8 cellular contexts compared by ENCODE assay signal in genomic region chr1:43898981-43899380, GRCh38. TPM values are rescaled to one million over a fixed set of nuclear protein-coding genes. Genes with fewer than 3 reads are reported as not detected.
"Had no signal": no experiment of that assay in that cellular context is flagged by ENCODE, and none has a peak within 500 bp of the region (broad histone marks: within the 10 kb centered on the region; RNA-seq: fewer than 3 reads in every experiment).

No MANE protein-coding gene starts in this region.

- ATAC-seq: HCT116, K562 had no signal

- H3K4me1 ChIP-seq: HAP-1 had no signal

- H3K36me3 ChIP-seq: HAP-1 had no signal

- H3K4me3 Mint-ChIP-seq: HFFc6 had no signal

- DNase-seq: GM23248, GOT3, H7, HFFc6 had no signal

- H3K9me3 Mint-ChIP-seq: HFFc6 had no signal

- H3K9me3 ChIP-seq: HAP-1 had no signal

- H3K27ac Mint-ChIP-seq: HFFc6 had no signal

- H3K27ac ChIP-seq: GM23248, HL-60 had no signal

- H3K4me3 ChIP-seq: GM23248, HAP-1, K562 had no signal

RNA-seq across cellular contexts. Expression of gene ARTN, which starts 34.6 kb away (rescaled TPM):
- polyA plus RNA-seq: GM23248 had no signal
